Comparison of ENCODE assay signal across 11 cellular contexts in the genomic region with DNA sequence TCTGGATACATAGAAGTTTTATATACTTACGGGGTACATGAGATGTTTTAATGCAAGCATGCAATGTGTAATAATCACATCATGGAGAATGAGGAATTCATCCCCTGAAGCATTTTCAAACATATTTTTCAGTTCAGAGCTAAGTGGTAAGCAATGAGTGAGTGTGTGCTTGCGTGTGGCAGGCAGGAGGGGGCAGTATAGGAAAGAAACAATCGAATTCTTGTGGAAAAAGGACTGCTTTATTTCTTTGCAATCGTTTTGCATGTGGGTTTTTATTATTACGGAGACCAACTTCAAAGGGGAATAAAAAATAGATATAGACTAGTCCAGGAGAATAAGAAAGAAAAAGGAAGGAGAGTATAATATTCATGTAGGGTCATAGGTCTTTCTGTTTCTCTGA.
DNase-seq lines count a peak whose midpoint lies in the region; ATAC-seq, FAIRE-seq and TF ChIP-seq lines count a peak whose summit lies in the region.
"Had no signal": no experiment of that assay in that cellular context is flagged by ENCODE, and none has a peak within 500 bp of the region (broad histone marks: within the 10 kb centered on the region; RNA-seq: fewer than 3 reads in every experiment).

No MANE protein-coding gene starts in this region.

- TF ChIP-seq EP300 in A549 (IDR thresholded peaks at IDR 0.05), result no peak

- FAIRE-seq in A549 (lab: Jason Lieb, UNC), result no peak

- H3K9me3 ChIP-seq in A549 (no peaks in the 10 kb centered on the region), mucosa of descending colon (peaks cover 3% of the 10 kb centered on the region)

- TF ChIP-seq CTCF in A549 (IDR thresholded peaks at IDR 0.05) (0 out of 3 replicates have a peak, but pooled peaks have one; percentile 7), epithelial cell of proximal tubule (conservative IDR thresholded peaks at IDR 0.05; ENCODE audit: low read depth, low read length) (peak; percentile 83), mucosa of descending colon (IDR thresholded peaks at IDR 0.05) (no peak)

- H3K4me1 ChIP-seq in A549, result no peaks in the 10 kb centered on the region
- no peaks in the 10 kb centered on the region for H3K4me1 ChIP-seq in mucosa of descending colon (ENCODE audit: low read depth)

- no peak overlapping the region for H3K4me3 ChIP-seq in A549
- H3K4me3 ChIP-seq in epithelial cell of proximal tubule (ENCODE audit: low read depth, low read length), result no peak overlapping the region
- H3K4me3 ChIP-seq in mucosa of descending colon, result no peak overlapping the region

- POLR2A ChIA-PET in A549 (lab: Yijun Ruan, JAX), result no interaction called here

- TF ChIP-seq POLR2A in A549 (IDR thresholded peaks at IDR 0.05; ENCODE audit: low read length) (no peak), GM18505 (IDR thresholded peaks at IDR 0.05; ENCODE audit: borderline replicate concordance, extremely low read depth, insufficient read depth, insufficient read length) (no peak)

- TF ChIP-seq RAD21 in A549 (conservative IDR thresholded peaks at IDR 0.05 in 1 of 2, IDR thresholded peaks at IDR 0.05 in 1 of 2), result no peak

- H3K27ac ChIP-seq in A549, result no peak overlapping the region

- peak in 1 of 2 experiments; percentile 1 for DNase-seq in A549 (ENCODE audit: low read depth in 1 of 2, low spot score in 1 of 2)
- DNase-seq in KBM-7, result peak; percentile 19
- DNase-seq in epithelial cell of proximal tubule (ENCODE audit: low read depth), result no peak
- DNase-seq in stimulated activated CD4-positive, alpha-beta T cell treated with anti-CD3 and anti-CD28 coated beads, Interleukin-4, amount 100 ng/mL, for 24 hours, result no peak
- DNase-seq in cardiac septum (ENCODE audit: low spot score), result no peak
- no peak for DNase-seq in mucosa of descending colon
- DNase-seq: activated CD8-positive, alpha-beta memory T cell treated with anti-CD3 and anti-CD28 coated beads, Interleukin-2, amount 50 U/mL, for 48 hours; NCI-H510A; stimulated activated naive CD4-positive, alpha-beta T cell treated with Interleukin-2 at 50 U/mL for 16 hours had no signal

- CTCF ChIA-PET in A549 (lab: Yijun Ruan, JAX), result no interaction called here

- H3K36me3 ChIP-seq in mucosa of descending colon (ENCODE audit: low read depth), result no peaks in the 10 kb centered on the region

- 8% methylated on average over 5 of the region's 5 CpGs for WGBS in A549 (ENCODE audit: missing lambda C conversion rate)

- in situ Hi-C loops in KBM-7 (cut with MboI; ENCODE audit: low pct_unique_long_range_greater_than_20kb, low sequenced_read_pairs), result no loop called here

- no peak overlapping the region for H3K4me2 ChIP-seq in A549

- ATAC-seq in A549 (no peak), GM18505 (IDR thresholded peaks at IDR 0.05; ENCODE audit: unreplicated experiment) (peak; percentile 34), GM21515 (IDR thresholded peaks at IDR 0.05; ENCODE audit: unreplicated experiment) (no peak), mucosa of descending colon (no peak)

- intact Hi-C loops in cardiac septum (cut with DNase I) (no loop called here), mucosa of descending colon (cut with DNase I, micrococcal nuclease) (no loop called here)

TF ChIP-seq in A549, 52 proteins besides CTCF, POLR2A, EP300 and RAD21:
- TF ChIP-seq, protein P1, sequence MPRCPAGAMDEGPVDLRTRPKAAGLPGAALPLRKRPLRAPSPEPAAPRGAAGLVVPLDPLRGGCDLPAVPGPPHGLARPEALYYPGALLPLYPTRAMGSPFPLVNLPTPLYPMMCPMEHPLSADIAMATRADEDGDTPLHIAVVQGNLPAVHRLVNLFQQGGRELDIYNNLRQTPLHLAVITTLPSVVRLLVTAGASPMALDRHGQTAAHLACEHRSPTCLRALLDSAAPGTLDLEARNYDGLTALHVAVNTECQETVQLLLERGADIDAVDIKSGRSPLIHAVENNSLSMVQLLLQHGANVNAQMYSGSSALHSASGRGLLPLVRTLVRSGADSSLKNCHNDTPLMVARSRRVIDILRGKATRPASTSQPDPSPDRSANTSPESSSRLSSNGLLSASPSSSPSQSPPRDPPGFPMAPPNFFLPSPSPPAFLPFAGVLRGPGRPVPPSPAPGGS (IDR thresholded peaks at IDR 0.05), result no peak
- TF ChIP-seq, protein P2, sequence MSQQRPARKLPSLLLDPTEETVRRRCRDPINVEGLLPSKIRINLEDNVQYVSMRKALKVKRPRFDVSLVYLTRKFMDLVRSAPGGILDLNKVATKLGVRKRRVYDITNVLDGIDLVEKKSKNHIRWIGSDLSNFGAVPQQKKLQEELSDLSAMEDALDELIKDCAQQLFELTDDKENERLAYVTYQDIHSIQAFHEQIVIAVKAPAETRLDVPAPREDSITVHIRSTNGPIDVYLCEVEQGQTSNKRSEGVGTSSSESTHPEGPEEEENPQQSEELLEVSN (IDR thresholded peaks at IDR 0.05; ENCODE audit: borderline replicate concordance, low read depth), result no peak
- no peak for TF ChIP-seq CBX8 (IDR thresholded peaks at IDR 0.05)
- no peak for TF ChIP-seq ZSCAN20 (CRISPR knock-in tag; IDR thresholded peaks at IDR 0.05)
- TF ChIP-seq ESRRA (IDR thresholded peaks at IDR 0.05; ENCODE audit: borderline replicate concordance, low read length), result no peak
- TF ChIP-seq, protein P3, sequence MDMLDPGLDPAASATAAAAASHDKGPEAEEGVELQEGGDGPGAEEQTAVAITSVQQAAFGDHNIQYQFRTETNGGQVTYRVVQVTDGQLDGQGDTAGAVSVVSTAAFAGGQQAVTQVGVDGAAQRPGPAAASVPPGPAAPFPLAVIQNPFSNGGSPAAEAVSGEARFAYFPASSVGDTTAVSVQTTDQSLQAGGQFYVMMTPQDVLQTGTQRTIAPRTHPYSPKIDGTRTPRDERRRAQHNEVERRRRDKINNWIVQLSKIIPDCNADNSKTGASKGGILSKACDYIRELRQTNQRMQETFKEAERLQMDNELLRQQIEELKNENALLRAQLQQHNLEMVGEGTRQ (IDR thresholded peaks at IDR 0.05), result no peak
- no peak for TF ChIP-seq ZC3H11A (IDR thresholded peaks at IDR 0.05)
- no peak for TF ChIP-seq RARB (CRISPR knock-in tag; IDR thresholded peaks at IDR 0.05)
TF ChIP-seq in A549: peak in this region for 0.
